8 cellular contexts compared by ENCODE assay signal in genomic region chr10:14605231-14605925, GRCh38.
DNase-seq lines count a peak whose midpoint lies in the region; ATAC-seq and TF ChIP-seq lines count a peak whose summit lies in the region.

No MANE protein-coding gene starts in this region.

- ATAC-seq in GM19025 (IDR thresholded peaks at IDR 0.05; ENCODE audit: low read depth, unreplicated experiment) (peak; percentile 39), HG03442 (IDR thresholded peaks at IDR 0.05; ENCODE audit: unreplicated experiment) (peak; percentile 44), GM21526 (IDR thresholded peaks at IDR 0.05; ENCODE audit: low FRiP score, unreplicated experiment) (no peak)
- ATAC-seq in activated CD8-positive, alpha-beta T cell treated with anti-CD3 and anti-CD28 coated beads for 36 hours, result peak; percentile 61
- peak; percentile 27 for ATAC-seq in stimulated activated memory B cell treated with anti-CD40 and anti-IgM and Interleukin-4, amounts not matched to agents 10 μg/mL and 1 μg/mL and 100 μg/mL, for 72 hours

- POLR2A ChIA-PET in activated CD8-positive, alpha-beta T cell treated with anti-CD3 and anti-CD28 coated beads for 36 hours (lab: Charles Lee), result interaction anchor here (0.6 to 3.4 kb wide), 23 partner anchors 8 to 420 kb away, joined by 3 to 17 read pairs (median 4); partner anchors contain the start of gene SUV39H2

- peaks cover 14 to 16% of the 10 kb centered on the region in 2 donors for H3K36me3 Mint-ChIP-seq in CD14-positive monocyte
- peaks cover 24% of the 10 kb centered on the region for H3K36me3 Mint-ChIP-seq in activated CD8-positive, alpha-beta T cell treated with anti-CD3 and anti-CD28 coated beads for 36 hours (ENCODE audit: low read depth)
- H3K36me3 Mint-ChIP-seq in glutamatergic neuron (ENCODE audit: unreplicated experiment), result peaks cover 3% of the 10 kb centered on the region
- H3K36me3 Mint-ChIP-seq in stimulated activated memory B cell treated with anti-CD40 and anti-IgM and Interleukin-4, amounts not matched to agents 10 μg/mL and 1 μg/mL and 100 μg/mL, for 72 hours, result peaks cover 12% of the 10 kb centered on the region

- H3K27ac Mint-ChIP-seq in CD14-positive monocyte (peak overlapping the region; percentile 98 to 100 (median 99)), glutamatergic neuron (ENCODE audit: unreplicated experiment) (peak overlapping the region; percentile 90)
- peak overlapping the region; percentile 93 for H3K27ac Mint-ChIP-seq in activated CD8-positive, alpha-beta T cell treated with anti-CD3 and anti-CD28 coated beads for 36 hours
- H3K27ac Mint-ChIP-seq in stimulated activated memory B cell treated with anti-CD40 and anti-IgM and Interleukin-4, amounts not matched to agents 10 μg/mL and 1 μg/mL and 100 μg/mL, for 72 hours, result peak overlapping the region; percentile 89

- DNase-seq in CD14-positive monocyte (ENCODE audit: low spot score) (no peak), glutamatergic neuron (no peak), GDM1 (lab: John Stamatoyannopoulos, UW) (no peak)
- DNase-seq in activated CD8-positive, alpha-beta T cell treated with anti-CD3 and anti-CD28 coated beads for 36 hours, result peak; percentile 56

- peaks cover 62% of the 10 kb centered on the region for H3K4me1 Mint-ChIP-seq in CD14-positive monocyte
- H3K4me1 Mint-ChIP-seq in activated CD8-positive, alpha-beta T cell treated with anti-CD3 and anti-CD28 coated beads for 36 hours (ENCODE audit: low read depth), result peaks cover 56% of the 10 kb centered on the region
- peaks cover 32% of the 10 kb centered on the region for H3K4me1 Mint-ChIP-seq in glutamatergic neuron (ENCODE audit: low read depth, unreplicated experiment)
- H3K4me1 Mint-ChIP-seq in stimulated activated memory B cell treated with anti-CD40 and anti-IgM and Interleukin-4, amounts not matched to agents 10 μg/mL and 1 μg/mL and 100 μg/mL, for 72 hours, result peaks cover 60% of the 10 kb centered on the region

- H3K9me3 Mint-ChIP-seq in CD14-positive monocyte (peaks cover 0 to 1% (median 0%) of the 10 kb centered on the region in 7 donors), glutamatergic neuron (ENCODE audit: unreplicated experiment) (peaks cover 9% of the 10 kb centered on the region)
- peaks cover 1% of the 10 kb centered on the region for H3K9me3 Mint-ChIP-seq in activated CD8-positive, alpha-beta T cell treated with anti-CD3 and anti-CD28 coated beads for 36 hours
- no peaks in the 10 kb centered on the region for H3K9me3 Mint-ChIP-seq in stimulated activated memory B cell treated with anti-CD40 and anti-IgM and Interleukin-4, amounts not matched to agents 10 μg/mL and 1 μg/mL and 100 μg/mL, for 72 hours

- H3K4me3 Mint-ChIP-seq in CD14-positive monocyte, result peak overlapping the region; percentile 97 to 98
- H3K4me3 Mint-ChIP-seq in activated CD8-positive, alpha-beta T cell treated with anti-CD3 and anti-CD28 coated beads for 36 hours, result peak overlapping the region; percentile 84
- peak overlapping the region; percentile 98 for H3K4me3 Mint-ChIP-seq in glutamatergic neuron (ENCODE audit: unreplicated experiment)
- H3K4me3 Mint-ChIP-seq in stimulated activated memory B cell treated with anti-CD40 and anti-IgM and Interleukin-4, amounts not matched to agents 10 μg/mL and 1 μg/mL and 100 μg/mL, for 72 hours, result peak overlapping the region; percentile 88

- CTCF ChIA-PET in activated CD8-positive, alpha-beta T cell treated with anti-CD3 and anti-CD28 coated beads for 36 hours (lab: Charles Lee), result interaction anchor here (0.8 to 1.4 kb wide), 4 partner anchors 42 to 218 kb away, joined by 3 to 4 read pairs (median 3); no protein-coding TSS in a partner anchor

- H3K27me3 Mint-ChIP-seq in CD14-positive monocyte (ENCODE audit: low read depth in 3 of 3) (peaks cover 0 to 3% (median 0%) of the 10 kb centered on the region in 3 donors), glutamatergic neuron (ENCODE audit: unreplicated experiment) (peaks cover 10% of the 10 kb centered on the region)
- no peaks in the 10 kb centered on the region for H3K27me3 Mint-ChIP-seq in activated CD8-positive, alpha-beta T cell treated with anti-CD3 and anti-CD28 coated beads for 36 hours
- no peaks in the 10 kb centered on the region for H3K27me3 Mint-ChIP-seq in stimulated activated memory B cell treated with anti-CD40 and anti-IgM and Interleukin-4, amounts not matched to agents 10 μg/mL and 1 μg/mL and 100 μg/mL, for 72 hours

- TF ChIP-seq CTCF in CD14-positive monocyte (IDR thresholded peaks at IDR 0.05) (no peak), glutamatergic neuron (IDR thresholded peaks at IDR 0.05; ENCODE audit: partially characterized antibody, unreplicated experiment) (no peak)
- no peak for TF ChIP-seq CTCF in activated CD8-positive, alpha-beta T cell treated with anti-CD3 and anti-CD28 coated beads for 36 hours (IDR thresholded peaks at IDR 0.05)

- intact Hi-C loops in CD14-positive monocyte (cut with micrococcal nuclease), result loop anchor here (2.0 to 5.0 kb wide), 3 partner anchors 13 to 217 kb away; no protein-coding TSS in a partner anchor
- intact Hi-C loops in activated CD8-positive, alpha-beta T cell treated with anti-CD3 and anti-CD28 coated beads for 36 hours (cut with micrococcal nuclease), result no loop called here
